ENCODE assay signal across 20 cellular contexts in the genomic region with DNA sequence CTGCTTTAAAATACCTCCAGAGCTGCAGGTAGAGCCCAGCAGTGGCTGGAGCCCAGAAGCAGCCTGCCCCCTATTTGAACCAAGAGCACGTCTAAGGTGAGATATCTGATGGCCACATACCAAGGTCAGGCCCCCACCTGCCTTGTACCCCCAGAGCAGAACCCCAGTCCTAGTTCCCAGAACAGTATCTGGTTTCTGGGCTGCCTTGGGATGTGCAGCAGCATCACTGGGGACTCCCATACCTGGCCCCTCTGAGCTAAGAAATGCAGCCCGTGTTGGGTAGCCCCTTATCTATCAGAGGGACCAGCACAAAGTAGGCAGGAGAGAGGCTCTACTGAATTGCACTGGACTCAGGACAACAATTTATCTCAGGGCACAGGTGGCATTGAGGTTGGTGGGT. TPM values are rescaled to one million over a fixed set of nuclear protein-coding genes. Genes with fewer than 3 reads are reported as not detected.
DNase-seq lines count a peak whose midpoint lies in the region; ATAC-seq and TF ChIP-seq lines count a peak whose summit lies in the region.
"Had no signal": no experiment of that assay in that cellular context is flagged by ENCODE, and none has a peak within 500 bp of the region (broad histone marks: within the 10 kb centered on the region; RNA-seq: fewer than 3 reads in every experiment).

No MANE protein-coding gene starts in this region.

- no peak overlapping the region for H3K4me3 ChIP-seq in BLaER1 treated with 17β-estradiol and CSF1 and Interleukin-3, amounts not matched to agents 10 nM and 100 nM
- H3K4me3 ChIP-seq in coronary artery = no peak overlapping the region
- no peak overlapping the region for H3K4me3 ChIP-seq in body of pancreas
- no peak overlapping the region for H3K4me3 ChIP-seq in H7 (ENCODE audit: insufficient read depth, low read depth, low read length)
- H3K4me3 ChIP-seq: Peyer's patch had no signal

- peaks cover 29 to 52% (median 43%) of the 10 kb centered on the region in 10 experiments for H3K4me1 ChIP-seq in BLaER1 treated with 17β-estradiol and CSF1 and Interleukin-3, amounts not matched to agents 10 nM and 100 nM
- H3K4me1 ChIP-seq in body of pancreas = no peaks in the 10 kb centered on the region

- H3K4me2 ChIP-seq in BLaER1 treated with 17β-estradiol and CSF1 and Interleukin-3, amounts not matched to agents 10 nM and 100 nM = peak overlapping the region; percentile 62 to 88 (median 81)

- TF ChIP-seq POLR2A in body of pancreas (IDR thresholded peaks at IDR 0.05) = no peak

- H4K20me1 ChIP-seq in BLaER1 treated with 17β-estradiol and CSF1 and Interleukin-3, amounts not matched to agents 10 nM and 100 nM = no peaks in the 10 kb centered on the region; a peak in 2 of 22 replicates

- H3K4me3 Mint-ChIP-seq in naive B cell = peak overlapping the region in 3 of 8 donors; percentile 28 to 74 (median 68)
- H3K4me3 Mint-ChIP-seq in type B pancreatic cell = no peak overlapping the region

- H3K36me3 Mint-ChIP-seq in naive B cell = no peaks in the 10 kb centered on the region
- H3K36me3 Mint-ChIP-seq in type B pancreatic cell = no peaks in the 10 kb centered on the region
- H3K36me3 Mint-ChIP-seq: IgD-negative memory B cell had no signal

- peak overlapping the region in 10 of 11 experiments; percentile 60 to 89 (median 78); a peak in 20 of 22 replicates for H3K27ac ChIP-seq in BLaER1 treated with 17β-estradiol and CSF1 and Interleukin-3, amounts not matched to agents 10 nM and 100 nM
- H3K27ac ChIP-seq in coronary artery = no peak overlapping the region
- H3K27ac ChIP-seq in body of pancreas = no peak overlapping the region

- ATAC-seq in naive B cell (ENCODE audit: low read depth in 2 of 2) (no peak), HG02840 (IDR thresholded peaks at IDR 0.05; ENCODE audit: low FRiP score, unreplicated experiment) (no peak), body of pancreas (no peak)

- intact Hi-C loops in body of pancreas (cut with DNase I) = loop anchor here (10.0 kb wide), 1 partner anchor 105 kb away; no protein-coding TSS in a partner anchor

- H3K4me1 Mint-ChIP-seq in naive B cell (peaks cover 59 to 81% (median 60%) of the 10 kb centered on the region in 3 donors), type B pancreatic cell (ENCODE audit: unreplicated experiment) (no peaks in the 10 kb centered on the region)

- no peaks in the 10 kb centered on the region for H3K9me3 ChIP-seq in BLaER1 treated with 17β-estradiol and CSF1 and Interleukin-3, amounts not matched to agents 10 nM and 100 nM (replicated peaks in 1 of 11)
- H3K9me3 ChIP-seq in body of pancreas = no peaks in the 10 kb centered on the region
- H3K9me3 ChIP-seq: Peyer's patch had no signal

- H3K9me3 Mint-ChIP-seq in naive B cell = peaks cover 0 to 2% (median 0%) of the 10 kb centered on the region in 7 donors
- H3K9me3 Mint-ChIP-seq in type B pancreatic cell = no peaks in the 10 kb centered on the region
- H3K9me3 Mint-ChIP-seq: IgD-negative memory B cell had no signal

- H3K27me3 Mint-ChIP-seq in naive B cell = peaks cover 0 to 10% (median 0%) of the 10 kb centered on the region in 3 donors
- H3K27me3 Mint-ChIP-seq in type B pancreatic cell = peaks cover 16% of the 10 kb centered on the region

- peaks cover 0 to 4% (median 0%) of the 10 kb centered on the region in 11 experiments; a peak in 1 of 22 replicates for H3K27me3 ChIP-seq in BLaER1 treated with 17β-estradiol and CSF1 and Interleukin-3, amounts not matched to agents 10 nM and 100 nM
- H3K27me3 ChIP-seq in body of pancreas (no peaks in the 10 kb centered on the region), H7 (ENCODE audit: control insufficient read depth, insufficient read depth, low read length) (no peaks in the 10 kb centered on the region)
- H3K27me3 ChIP-seq: Peyer's patch had no signal

- H3K27ac Mint-ChIP-seq in naive B cell (peak overlapping the region; percentile 91 to 99 (median 98)), type B pancreatic cell (no peak overlapping the region)

- WGBS in body of pancreas, 2 donors = 90 to 94% methylated on average over 2 of the region's 2 CpGs

- TF ChIP-seq CTCF in coronary artery (IDR thresholded peaks at IDR 0.05) = no peak
- no peak for TF ChIP-seq CTCF in type B pancreatic cell (conservative IDR thresholded peaks at IDR 0.05)
- TF ChIP-seq CTCF in body of pancreas (IDR thresholded peaks at IDR 0.05) = no peak

- DNase-seq in coronary artery (ENCODE audit: low spot score) (peak; percentile 38), naive B cell (no peak), type B pancreatic cell (ENCODE audit: extremely low spot score, unreplicated experiment) (peak; percentile 39), body of pancreas (no peak), H7 (no peak)
- DNase-seq: ACHN, DMS53, EL, GF-D8, NCI-H1105, NCI-H2081, NCI-H2171, NCI-H345, NCI-H524, NCI-H82, Peyer's patch had no signal

- H3K9ac ChIP-seq in BLaER1 treated with 17β-estradiol and CSF1 and Interleukin-3, amounts not matched to agents 10 nM and 100 nM = peak overlapping the region in 6 of 11 experiments; percentile 8 to 68 (median 50); a peak in 3 of 22 replicates

- no peaks in the 10 kb centered on the region for H3K36me3 ChIP-seq in BLaER1 treated with 17β-estradiol and CSF1 and Interleukin-3, amounts not matched to agents 10 nM and 100 nM
- no peaks in the 10 kb centered on the region for H3K36me3 ChIP-seq in body of pancreas (replicated peaks in 1 of 2; ENCODE audit: insufficient read depth in 1 of 2, low read depth in 2 of 2)
- no peaks in the 10 kb centered on the region for H3K36me3 ChIP-seq in H7 (replicated peaks; ENCODE audit: control insufficient read depth, insufficient read depth, low read length)
- H3K36me3 ChIP-seq: Peyer's patch had no signal

RNA-seq across cellular contexts. Expression of a gene that starts 8.9 kb away (rescaled TPM):
- polyA plus RNA-seq in naive B cell (ENCODE audit: low read depth in 6 of 6) = not detected
- total RNA-seq in type B pancreatic cell (ENCODE audit: low replicate concordance) = 0.24 and 0.38 TPM in 2 replicates
- 1 to 10 TPM in 1 of 2 donors, under 1 TPM in 1; 0.33 to 1.6 TPM for total RNA-seq in body of pancreas
- 0.21 and 1.5 TPM in 2 replicates for total RNA-seq in H7 (2014; rRNA removed; shearing (Covaris generic))
- total RNA-seq: OCI-LY7, Peyer's patch had no signal
- polyA plus RNA-seq: IgD-negative memory B cell had no signal

Comparison
In these comparisons a context has a peak if more than half of its experiments do, and no peak if none do; other contexts are left out.
1. H3K27ac ChIP-seq: peak in BLaER1 treated with 17β-estradiol and CSF1 and Interleukin-3, amounts not matched to agents 10 nM and 100 nM (10 of 11); none in coronary artery (0 of 2) and body of pancreas (0 of 4).
2. DNase-seq: peak in coronary artery (single experiment) and type B pancreatic cell (single experiment); none in naive B cell (single experiment), body of pancreas (0 of 4) and H7 (single experiment).